1 cellular context compared by ENCODE assay signal in the genomic region with DNA sequence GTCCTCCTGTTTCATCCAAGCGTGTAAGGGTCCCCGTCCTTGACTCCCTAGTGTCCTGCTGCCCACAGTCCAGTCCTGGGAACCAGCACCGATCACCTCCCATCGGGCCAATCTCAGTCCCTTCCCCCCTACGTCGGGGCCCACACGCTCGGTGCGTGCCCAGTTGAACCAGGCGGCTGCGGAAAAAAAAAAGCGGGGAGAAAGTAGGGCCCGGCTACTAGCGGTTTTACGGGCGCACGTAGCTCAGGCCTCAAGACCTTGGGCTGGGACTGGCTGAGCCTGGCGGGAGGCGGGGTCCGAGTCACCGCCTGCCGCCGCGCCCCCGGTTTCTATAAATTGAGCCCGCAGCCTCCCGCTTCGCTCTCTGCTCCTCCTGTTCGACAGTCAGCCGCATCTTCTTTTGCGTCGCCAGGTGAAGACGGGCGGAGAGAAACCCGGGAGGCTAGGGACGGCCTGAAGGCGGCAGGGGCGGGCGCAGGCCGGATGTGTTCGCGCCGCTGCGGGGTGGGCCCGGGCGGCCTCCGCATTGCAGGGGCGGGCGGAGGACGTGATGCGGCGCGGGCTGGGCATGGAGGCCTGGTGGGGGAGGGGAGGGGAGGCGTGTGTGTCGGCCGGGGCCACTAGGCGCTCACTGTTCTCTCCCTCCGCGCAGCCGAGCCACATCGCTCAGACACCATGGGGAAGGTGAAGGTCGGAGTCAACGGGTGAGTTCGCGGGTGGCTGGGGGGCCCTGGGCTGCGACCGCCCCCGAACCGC.
TF ChIP-seq lines count a peak whose summit lies in the region.

A gene (plus strand): TSS at position 360 of the 756 bp plus-strand sequence. CDS start 316 bp downstream, at position 676.

TF ChIP-seq in HepG2, 621 proteins besides CTCF, POLR2A, EP300 and RAD21 (continued from another document):
- TF ChIP-seq, protein P1, sequence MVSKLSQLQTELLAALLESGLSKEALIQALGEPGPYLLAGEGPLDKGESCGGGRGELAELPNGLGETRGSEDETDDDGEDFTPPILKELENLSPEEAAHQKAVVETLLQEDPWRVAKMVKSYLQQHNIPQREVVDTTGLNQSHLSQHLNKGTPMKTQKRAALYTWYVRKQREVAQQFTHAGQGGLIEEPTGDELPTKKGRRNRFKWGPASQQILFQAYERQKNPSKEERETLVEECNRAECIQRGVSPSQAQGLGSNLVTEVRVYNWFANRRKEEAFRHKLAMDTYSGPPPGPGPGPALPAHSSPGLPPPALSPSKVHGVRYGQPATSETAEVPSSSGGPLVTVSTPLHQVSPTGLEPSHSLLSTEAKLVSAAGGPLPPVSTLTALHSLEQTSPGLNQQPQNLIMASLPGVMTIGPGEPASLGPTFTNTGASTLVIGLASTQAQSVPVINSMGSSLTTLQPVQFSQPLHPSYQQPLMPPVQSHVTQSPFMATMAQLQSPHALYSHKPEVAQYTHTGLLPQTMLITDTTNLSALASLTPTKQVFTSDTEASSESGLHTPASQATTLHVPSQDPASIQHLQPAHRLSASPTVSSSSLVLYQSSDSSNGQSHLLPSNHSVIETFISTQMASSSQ (IDR thresholded peaks at IDR 0.05; ENCODE audit: low read depth), result no peak
- TF ChIP-seq, protein P1 (CRISPR knock-in tag; IDR thresholded peaks at IDR 0.05; ENCODE audit: borderline replicate concordance), result peak; percentile 35; the same call in 1 of the 2 replicates
- TF ChIP-seq ZNF34 (CRISPR knock-in tag; IDR thresholded peaks at IDR 0.05; ENCODE audit: borderline replicate concordance) (no peak), SOX13 (IDR thresholded peaks at IDR 0.05) (peak; percentile 63; the same call in 1 of the 2 replicates), SOX13 (CRISPR knock-in tag; conservative IDR thresholded peaks at IDR 0.05 in 1 of 2, IDR thresholded peaks at IDR 0.05 in 1 of 2) (0 out of 4 replicates have a peak, but pooled peaks of 1 of the 2 experiments have one; percentile 48), JDP2 (CRISPR knock-in tag; IDR thresholded peaks at IDR 0.05; ENCODE audit: borderline replicate concordance) (no peak; the same call in 1 of the 2 replicates), KLF15 (CRISPR knock-in tag; IDR thresholded peaks at IDR 0.05; ENCODE audit: borderline replicate concordance) (peak; percentile 51; the same call in 1 of the 2 replicates), ZKSCAN8 (CRISPR knock-in tag; IDR thresholded peaks at IDR 0.05; ENCODE audit: borderline replicate concordance) (no peak; the same call in 1 of the 2 replicates), ZNF160 (CRISPR knock-in tag; IDR thresholded peaks at IDR 0.05) (0 out of 2 replicates have a peak, but pooled peaks have one; percentile 57), ZNF616 (CRISPR knock-in tag; IDR thresholded peaks at IDR 0.05; ENCODE audit: low read depth) (peak; percentile 70), BHLHE40 (IDR thresholded peaks at IDR 0.05; ENCODE audit: low read length) (no peak), ZNF101 (CRISPR knock-in tag; IDR thresholded peaks at IDR 0.05; ENCODE audit: borderline replicate concordance, low read depth) (no peak), TEAD3 (CRISPR knock-in tag; optimal IDR thresholded peaks at IDR 0.05; ENCODE audit: borderline replicate concordance) (peak; percentile 8), ZNF225 (CRISPR knock-in tag; IDR thresholded peaks at IDR 0.05) (peak; percentile 68; the same call in 1 of the 2 replicates), RBAK (CRISPR knock-in tag; IDR thresholded peaks at IDR 0.05) (no peak), ZNF572 (CRISPR knock-in tag; IDR thresholded peaks at IDR 0.05) (no peak), ZFP36 (IDR thresholded peaks at IDR 0.05; ENCODE audit: borderline replicate concordance, low read depth, low read length, partially characterized antibody) (no peak), MIER2 (CRISPR knock-in tag; IDR thresholded peaks at IDR 0.05) (0 out of 2 replicates have a peak, but pooled peaks have one; percentile 46)
- TF ChIP-seq, protein P2, sequence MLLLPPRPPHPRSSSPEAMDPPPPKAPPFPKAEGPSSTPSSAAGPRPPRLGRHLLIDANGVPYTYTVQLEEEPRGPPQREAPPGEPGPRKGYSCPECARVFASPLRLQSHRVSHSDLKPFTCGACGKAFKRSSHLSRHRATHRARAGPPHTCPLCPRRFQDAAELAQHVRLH (CRISPR knock-in tag; IDR thresholded peaks at IDR 0.05; ENCODE audit: borderline replicate concordance, low read depth), result peak; percentile 90
- TF ChIP-seq, protein P3, sequence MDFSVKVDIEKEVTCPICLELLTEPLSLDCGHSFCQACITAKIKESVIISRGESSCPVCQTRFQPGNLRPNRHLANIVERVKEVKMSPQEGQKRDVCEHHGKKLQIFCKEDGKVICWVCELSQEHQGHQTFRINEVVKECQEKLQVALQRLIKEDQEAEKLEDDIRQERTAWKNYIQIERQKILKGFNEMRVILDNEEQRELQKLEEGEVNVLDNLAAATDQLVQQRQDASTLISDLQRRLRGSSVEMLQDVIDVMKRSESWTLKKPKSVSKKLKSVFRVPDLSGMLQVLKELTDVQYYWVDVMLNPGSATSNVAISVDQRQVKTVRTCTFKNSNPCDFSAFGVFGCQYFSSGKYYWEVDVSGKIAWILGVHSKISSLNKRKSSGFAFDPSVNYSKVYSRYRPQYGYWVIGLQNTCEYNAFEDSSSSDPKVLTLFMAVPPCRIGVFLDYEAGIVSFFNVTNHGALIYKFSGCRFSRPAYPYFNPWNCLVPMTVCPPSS (IDR thresholded peaks at IDR 0.05), result no peak
- TF ChIP-seq, protein P4, sequence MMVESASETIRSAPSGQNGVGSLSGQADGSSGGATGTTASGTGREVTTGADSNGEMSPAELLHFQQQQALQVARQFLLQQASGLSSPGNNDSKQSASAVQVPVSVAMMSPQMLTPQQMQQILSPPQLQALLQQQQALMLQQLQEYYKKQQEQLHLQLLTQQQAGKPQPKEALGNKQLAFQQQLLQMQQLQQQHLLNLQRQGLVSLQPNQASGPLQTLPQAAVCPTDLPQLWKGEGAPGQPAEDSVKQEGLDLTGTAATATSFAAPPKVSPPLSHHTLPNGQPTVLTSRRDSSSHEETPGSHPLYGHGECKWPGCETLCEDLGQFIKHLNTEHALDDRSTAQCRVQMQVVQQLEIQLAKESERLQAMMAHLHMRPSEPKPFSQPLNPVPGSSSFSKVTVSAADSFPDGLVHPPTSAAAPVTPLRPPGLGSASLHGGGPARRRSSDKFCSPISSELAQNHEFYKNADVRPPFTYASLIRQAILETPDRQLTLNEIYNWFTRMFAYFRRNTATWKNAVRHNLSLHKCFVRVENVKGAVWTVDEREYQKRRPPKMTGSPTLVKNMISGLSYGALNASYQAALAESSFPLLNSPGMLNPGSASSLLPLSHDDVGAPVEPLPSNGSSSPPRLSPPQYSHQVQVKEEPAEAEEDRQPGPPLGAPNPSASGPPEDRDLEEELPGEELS (CRISPR knock-in tag; IDR thresholded peaks at IDR 0.05), result no peak; the same call in 1 of the 2 replicates
- TF ChIP-seq, protein P5, sequence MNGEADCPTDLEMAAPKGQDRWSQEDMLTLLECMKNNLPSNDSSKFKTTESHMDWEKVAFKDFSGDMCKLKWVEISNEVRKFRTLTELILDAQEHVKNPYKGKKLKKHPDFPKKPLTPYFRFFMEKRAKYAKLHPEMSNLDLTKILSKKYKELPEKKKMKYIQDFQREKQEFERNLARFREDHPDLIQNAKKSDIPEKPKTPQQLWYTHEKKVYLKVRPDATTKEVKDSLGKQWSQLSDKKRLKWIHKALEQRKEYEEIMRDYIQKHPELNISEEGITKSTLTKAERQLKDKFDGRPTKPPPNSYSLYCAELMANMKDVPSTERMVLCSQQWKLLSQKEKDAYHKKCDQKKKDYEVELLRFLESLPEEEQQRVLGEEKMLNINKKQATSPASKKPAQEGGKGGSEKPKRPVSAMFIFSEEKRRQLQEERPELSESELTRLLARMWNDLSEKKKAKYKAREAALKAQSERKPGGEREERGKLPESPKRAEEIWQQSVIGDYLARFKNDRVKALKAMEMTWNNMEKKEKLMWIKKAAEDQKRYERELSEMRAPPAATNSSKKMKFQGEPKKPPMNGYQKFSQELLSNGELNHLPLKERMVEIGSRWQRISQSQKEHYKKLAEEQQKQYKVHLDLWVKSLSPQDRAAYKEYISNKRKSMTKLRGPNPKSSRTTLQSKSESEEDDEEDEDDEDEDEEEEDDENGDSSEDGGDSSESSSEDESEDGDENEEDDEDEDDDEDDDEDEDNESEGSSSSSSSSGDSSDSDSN (CRISPR knock-in tag; IDR thresholded peaks at IDR 0.05), result peak; percentile 75; the same call in 1 of the 2 replicates
